12 cellular contexts compared by ENCODE assay signal in the genomic region with DNA sequence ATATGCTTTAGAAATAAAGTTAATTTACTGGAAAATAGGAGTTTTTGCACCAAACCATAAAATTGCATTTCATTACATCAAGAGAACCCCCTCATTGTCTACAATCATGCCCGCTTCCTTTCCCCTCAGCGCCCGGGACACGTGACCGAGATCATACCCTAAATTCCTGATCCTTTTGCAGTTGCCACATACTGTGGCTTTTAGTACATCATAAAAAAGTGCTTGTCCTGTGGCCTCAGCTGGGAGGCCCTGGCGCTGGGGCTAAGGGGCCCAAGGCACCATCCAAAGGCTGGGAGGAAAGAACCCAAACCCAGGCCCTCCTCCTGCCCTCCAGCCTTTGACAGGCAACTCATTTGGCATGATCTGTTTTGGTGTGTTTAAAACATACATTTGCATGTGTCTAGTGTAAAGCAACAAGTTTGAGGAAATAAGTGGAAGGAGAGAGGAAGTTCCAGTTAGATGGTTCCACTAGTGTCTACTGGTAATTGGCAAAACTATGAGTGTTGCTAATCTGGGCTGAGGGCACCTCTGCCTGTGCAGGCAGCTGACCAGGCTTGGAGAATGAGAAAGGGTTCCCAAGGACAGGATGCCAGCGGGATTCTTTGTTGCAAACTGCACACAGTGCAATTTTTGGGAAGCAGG. TPM values are rescaled to one million over a fixed set of nuclear protein-coding genes. Genes with fewer than 3 reads are reported as not detected.
DNase-seq lines count a peak whose midpoint lies in the region; ATAC-seq, FAIRE-seq and TF ChIP-seq lines count a peak whose summit lies in the region.
"Had no signal": no experiment of that assay in that cellular context is flagged by ENCODE, and none has a peak within 500 bp of the region (broad histone marks: within the 10 kb centered on the region; RNA-seq: fewer than 3 reads in every experiment).

No MANE protein-coding gene starts in this region.

- DNase-seq in CD1c-positive myeloid dendritic cell (ENCODE audit: extremely low spot score) (peak; percentile 30), GM10248 (ENCODE audit: extremely low spot score) (peak; percentile 25), SK-MEL-5 (ENCODE audit: low read depth, low spot score) (peak; percentile 47), kidney (peak; percentile 42), left lobe of liver (ENCODE audit: low spot score) (no peak), amniotic stem cell (lab: John Stamatoyannopoulos, UW) (no peak), frontal cortex (ENCODE audit: low spot score in 2 of 2) (no peak)
- DNase-seq: HFFc6, NCI-H2107, OCI-M1 had no signal

- POLR2A ChIA-PET in GM10248 (lab: Yijun Ruan, JAX) = interaction anchor here (1.6 kb wide), 1 partner anchor 23 kb away, joined by 6 read pairs; no protein-coding TSS in a partner anchor

- CTCF ChIA-PET in GM10248 (lab: Yijun Ruan, JAX) = interaction anchor here (1.0 to 15.0 kb wide), 9 partner anchors 9 to 417 kb away, joined by 3 to 177 read pairs (median 7); partner anchors contain the start of gene PSMD11

- no peaks in the 10 kb centered on the region for H3K36me3 ChIP-seq in kidney (ENCODE audit: control insufficient read depth in 1 of 2, insufficient read depth in 2 of 2, low read length in 2 of 2)
- H3K36me3 ChIP-seq: cardiac muscle cell had no signal

- FAIRE-seq in kidney (lab: Jason Lieb, UNC) (no peak), frontal cortex (lab: Jason Lieb, UNC) (no peak)
- FAIRE-seq: TTC549 had no signal

- peaks cover 0 to 6% of the 10 kb centered on the region in 2 donors for H3K4me1 ChIP-seq in kidney (ENCODE audit: control insufficient read depth in 1 of 2, insufficient read depth in 1 of 2, low read depth in 1 of 2, low read length in 2 of 2)

- H3K27ac ChIP-seq in kidney (ENCODE audit: low read depth in 2 of 2, low read length in 2 of 2) = no peak overlapping the region
- H3K27ac ChIP-seq: cardiac muscle cell had no signal

- intact Hi-C loops in kidney (cut with DNase I) = no loop called here

- in situ Hi-C loops in SK-MEL-5 (cut with HindIII; ENCODE audit: low pct_unique_long_range_greater_than_20kb, low sequenced_read_pairs) = no loop called here

- no peak for ATAC-seq in left lobe of liver

- no peak overlapping the region for H3K9ac ChIP-seq in kidney (ENCODE audit: low read length in 2 of 2)

- no peaks in the 10 kb centered on the region for H3K9me3 ChIP-seq in kidney (ENCODE audit: control insufficient read depth in 1 of 2, low read length in 2 of 2)

- no peak for TF ChIP-seq CTCF in GM10248 (IDR thresholded peaks at IDR 0.05; ENCODE audit: control extremely low read depth, extremely low read depth, low read depth, missing control alignments)
- no peak for TF ChIP-seq CTCF in kidney (IDR thresholded peaks at IDR 0.05; ENCODE audit: borderline replicate concordance, extremely low read depth, insufficient read depth)

- H3K4me3 ChIP-seq in kidney (ENCODE audit: low read length in 2 of 2) = no peak overlapping the region
- H3K4me3 ChIP-seq: cardiac muscle cell had no signal

RNA-seq across cellular contexts. Expression of gene CDK5R1, which starts 6.0 kb away (rescaled TPM):
- 18.0 and 20.0 TPM in 2 replicates for total RNA-seq in SK-MEL-5 (2014; rRNA removed; shearing (Covaris generic))
- 19.6 and 26.1 TPM in 2 replicates for polyA plus RNA-seq in SK-MEL-5 (2015; cell fraction: cytosol; rRNA removed)
- 20.8 and 29.0 TPM in 2 replicates for polyA plus RNA-seq in SK-MEL-5 (2015; cell fraction: nucleus; rRNA removed)
- total RNA-seq in kidney (1.5 TPM), left lobe of liver (0.68 TPM), frontal cortex (271 TPM)
- polyA plus RNA-seq in kidney (ENCODE audit: insufficient read depth, low read depth, low replicate concordance) = 0.67 TPM

RNA-seq across cellular contexts. Expression of gene PSMD11, which starts 48.5 kb away (rescaled TPM):
- 111 and 119 TPM in 2 replicates for total RNA-seq in SK-MEL-5 (2014; rRNA removed; shearing (Covaris generic))
- 108 and 141 TPM in 2 replicates for polyA plus RNA-seq in SK-MEL-5 (2015; cell fraction: cytosol; rRNA removed)
- 119 and 125 TPM in 2 replicates for polyA plus RNA-seq in SK-MEL-5 (2015; cell fraction: nucleus; rRNA removed)
- total RNA-seq in kidney = 67.5 TPM
- 65.1 TPM for polyA plus RNA-seq in kidney (ENCODE audit: insufficient read depth, low read depth, low replicate concordance)
- total RNA-seq in left lobe of liver = 49.1 TPM
- total RNA-seq in frontal cortex = 83.2 TPM

Comparison
In these comparisons a context has a peak if more than half of its experiments do, and no peak if none do; other contexts are left out.
1. DNase-seq: peak in CD1c-positive myeloid dendritic cell (single experiment), GM10248 (single experiment), SK-MEL-5 (single experiment) and kidney (single experiment); none in left lobe of liver (single experiment), amniotic stem cell (single experiment) and frontal cortex (0 of 2).
2. RNA of gene CDK5R1, which starts 6.0 kb away (total RNA-seq): 271 TPM in frontal cortex (single experiment); 18.0 to 20.0 TPM in SK-MEL-5, 1.5 TPM in kidney (single experiment) and 0.68 TPM in left lobe of liver (single experiment); every median in the first group is over 10 times any median in the second.